1 cellular context compared by ENCODE assay signal in the genomic region with DNA sequence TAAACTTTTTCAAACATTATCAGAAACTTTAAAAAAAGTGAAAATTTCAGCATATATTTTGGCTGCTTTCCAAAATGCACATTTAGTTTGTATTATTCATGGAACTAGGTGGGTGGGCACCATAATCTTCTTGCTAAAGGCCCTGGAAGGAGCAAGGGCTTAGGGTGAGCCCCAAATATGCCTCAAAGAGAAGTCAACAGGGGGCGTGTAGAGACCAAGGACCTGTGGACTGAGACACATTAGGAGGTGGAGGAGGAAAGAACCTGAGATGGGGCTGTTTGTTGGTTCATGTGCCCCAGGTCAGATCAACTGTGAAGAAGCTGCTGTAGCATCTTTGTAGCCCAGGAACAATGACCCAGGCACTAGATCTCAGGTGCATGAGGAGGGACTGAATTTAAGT.
TF ChIP-seq lines count a peak whose summit lies in the region.

No MANE protein-coding gene starts in this region.

TF ChIP-seq in H1, 55 proteins besides CTCF, POLR2A, EP300 and RAD21 (continued from another document):
- TF ChIP-seq BRCA1 (IDR thresholded peaks at IDR 0.05; ENCODE audit: low read depth, low read length) (no peak), CTBP2 (IDR thresholded peaks at IDR 0.05; ENCODE audit: borderline replicate concordance, insufficient read depth, insufficient read length, low read length) (no peak), SUZ12 (IDR thresholded peaks at IDR 0.05; ENCODE audit: low read length) (no peak)
